ENCODE assay signal across 8 cellular contexts in genomic region chr2:98444436-98445166, GRCh38. TPM values are rescaled to one million over a fixed set of nuclear protein-coding genes. Genes with fewer than 3 reads are reported as not detected.
DNase-seq lines count a peak whose midpoint lies in the region; ATAC-seq, FAIRE-seq and TF ChIP-seq lines count a peak whose summit lies in the region.

Gene INPP4A, plus strand, starts transcription at chr2:98444858. Its CDS starts 75,191 bp downstream, at chr2:98520049.

- peak; percentile 52 for FAIRE-seq in urothelium cell line (lab: Jason Lieb, UNC)

- TF ChIP-seq CTCF in GM12865 (IDR thresholded peaks at IDR 0.05; ENCODE audit: insufficient read depth, low read depth, low read length, missing control alignments): peak; percentile 14
- TF ChIP-seq CTCF in HCT116 (IDR thresholded peaks at IDR 0.05 in 2 of 3, conservative IDR thresholded peaks at IDR 0.05 in 1 of 3; ENCODE audit: borderline replicate concordance in 1 of 3, insufficient read depth in 1 of 3, low read depth in 2 of 3, low read length in 2 of 3): no peak

- TF ChIP-seq RAD21 in HCT116 (IDR thresholded peaks at IDR 0.05; ENCODE audit: low read depth): no peak

- H3K9me3 Mint-ChIP-seq in activated naive CD8-positive, alpha-beta T cell treated with anti-CD3 and anti-CD28 coated beads, Interleukin-2, amount 50 U/mL, for 24 hours: peaks cover 9% of the 10 kb centered on the region

- H3K4me2 ChIP-seq in HCT116 (ENCODE audit: low read length): peak within 1 kb of the TSS; percentile 88

- H3K27ac ChIP-seq in HCT116 (ENCODE audit: low read depth, low read length): peak within 1 kb of the TSS; percentile 51

- H3K36me3 ChIP-seq in HCT116 (ENCODE audit: control insufficient read depth in 1 of 2, insufficient read depth in 2 of 2, low read length in 2 of 2): no peaks in the 10 kb centered on the region
- no peaks in the 10 kb centered on the region for H3K36me3 ChIP-seq in MG63

- peak within 1 kb of the TSS; percentile 74 for H3K4me3 ChIP-seq in GM12865 (ENCODE audit: low read depth, low read length)
- H3K4me3 ChIP-seq in HCT116 (replicated peaks in 1 of 2; ENCODE audit: low read depth in 1 of 2, low read length in 2 of 2): peak within 1 kb of the TSS; percentile 69 to 71
- peak within 1 kb of the TSS; percentile 60 for H3K4me3 ChIP-seq in MG63

- intact Hi-C loops in HCT116 (cut with micrococcal nuclease) (no loop called here), cardiac septum (cut with DNase I) (loop anchor here (2.0 to 10.0 kb wide), 2 partner anchors 118 to 160 kb away; partner anchors contain the start of genes COA5 and UNC50), posterior cingulate gyrus (cut with DNase I) (no loop called here)

- DNase-seq in GM12865 (ENCODE audit: low read depth) (peak; percentile 82), HCT116 (ENCODE audit: low read depth, low spot score) (peak; percentile 21), MG63 (peak; percentile 65), SW480 (ENCODE audit: low spot score) (peak; percentile 75), cardiac septum (ENCODE audit: low spot score) (peak; percentile 89), posterior cingulate gyrus (peak; percentile 50 to 94 (median 70)), urothelium cell line (ENCODE audit: low spot score) (peak; percentile 97)
- DNase-seq in activated naive CD8-positive, alpha-beta T cell treated with anti-CD3 and anti-CD28 coated beads, Interleukin-2, amount 50 U/mL, for 24 hours: peak; percentile 84

- no peaks in the 10 kb centered on the region for H4K20me1 ChIP-seq in HCT116 (ENCODE audit: insufficient read depth)

- H3K9me3 ChIP-seq in HCT116 (ENCODE audit: control insufficient read depth in 1 of 2, insufficient read depth in 1 of 2, low read depth in 1 of 2, low read length in 2 of 2) (no peaks in the 10 kb centered on the region), MG63 (no peaks in the 10 kb centered on the region)

- TF ChIP-seq POLR2A in HCT116 (IDR thresholded peaks at IDR 0.05; ENCODE audit: borderline replicate concordance, extremely low read depth, insufficient read depth, insufficient read length): peak; percentile 72

- peaks cover 10% of the 10 kb centered on the region for H3K36me3 Mint-ChIP-seq in activated naive CD8-positive, alpha-beta T cell treated with anti-CD3 and anti-CD28 coated beads, Interleukin-2, amount 50 U/mL, for 24 hours (ENCODE audit: low read depth)

- ATAC-seq in HCT116: peak; percentile 91
- ATAC-seq in activated naive CD8-positive, alpha-beta T cell treated with anti-CD3 and anti-CD28 coated beads, Interleukin-2, amount 50 U/mL, for 24 hours: peak; percentile 75

- RAD21 ChIA-PET in HCT116 (lab: Charles Lee; ENCODE audit: low non-redundant PET in 1 of 2, low total read pairs in 2 of 2, uncharacterized antibody in 2 of 2, unreplicated experiment in 2 of 2): interaction anchor here in 1 of 2 experiments (0.6 kb wide), 1 partner anchor 544 kb away, joined by 4 read pairs; no protein-coding TSS in a partner anchor

- POLR2A ChIA-PET in HCT116 (lab: Charles Lee): no interaction called here

- peak within 1 kb of the TSS; percentile 95 for H3K4me3 Mint-ChIP-seq in activated naive CD8-positive, alpha-beta T cell treated with anti-CD3 and anti-CD28 coated beads, Interleukin-2, amount 50 U/mL, for 24 hours

- H3K27me3 ChIP-seq in HCT116 (ENCODE audit: insufficient read depth, low read length): no peaks in the 10 kb centered on the region
- no peaks in the 10 kb centered on the region for H3K27me3 ChIP-seq in MG63

- no peaks in the 10 kb centered on the region for H3K9me2 ChIP-seq in HCT116 (ENCODE audit: insufficient read depth)

- CTCF ChIA-PET in HCT116 (lab: Charles Lee): no interaction called here

- peaks cover 39% of the 10 kb centered on the region for H3K79me2 ChIP-seq in HCT116 (ENCODE audit: insufficient read depth, low read length)

- H2AFZ ChIP-seq in HCT116 (ENCODE audit: low read depth, low read length, poor library complexity, severe bottlenecking): peak within 1 kb of the TSS; percentile 63

- peak within 1 kb of the TSS; percentile 67 for H3K9ac ChIP-seq in HCT116 (ENCODE audit: low read length)

- BruUV-seq in HCT116 (replicated peaks; lab: Mats Ljungman, UMichigan): no TSS peak

- H3K27me3 Mint-ChIP-seq in activated naive CD8-positive, alpha-beta T cell treated with anti-CD3 and anti-CD28 coated beads, Interleukin-2, amount 50 U/mL, for 24 hours: no peaks in the 10 kb centered on the region

- peaks cover 5 to 17% of the 10 kb centered on the region in 2 experiments; a peak in 3 of 4 replicates for H3K4me1 ChIP-seq in HCT116 (ENCODE audit: control insufficient read depth in 1 of 2, insufficient read depth in 2 of 2, low read length in 2 of 2)

- H3K4me1 Mint-ChIP-seq in activated naive CD8-positive, alpha-beta T cell treated with anti-CD3 and anti-CD28 coated beads, Interleukin-2, amount 50 U/mL, for 24 hours: peaks cover 53% of the 10 kb centered on the region

- peak within 1 kb of the TSS; percentile 94 for H3K27ac Mint-ChIP-seq in activated naive CD8-positive, alpha-beta T cell treated with anti-CD3 and anti-CD28 coated beads, Interleukin-2, amount 50 U/mL, for 24 hours

TF ChIP-seq in HCT116, 20 proteins besides CTCF, POLR2A, EP300 and RAD21:
- peak; percentile 86 for TF ChIP-seq POLR2AphosphoS5 (IDR thresholded peaks at IDR 0.05; ENCODE audit: low read depth, low read length)
- TF ChIP-seq ELF1 (IDR thresholded peaks at IDR 0.05; ENCODE audit: borderline replicate concordance, low read depth): no peak
- TF ChIP-seq, protein P1, sequence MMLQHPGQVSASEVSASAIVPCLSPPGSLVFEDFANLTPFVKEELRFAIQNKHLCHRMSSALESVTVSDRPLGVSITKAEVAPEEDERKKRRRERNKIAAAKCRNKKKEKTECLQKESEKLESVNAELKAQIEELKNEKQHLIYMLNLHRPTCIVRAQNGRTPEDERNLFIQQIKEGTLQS (IDR thresholded peaks at IDR 0.05): no peak
- TF ChIP-seq EGR1 (IDR thresholded peaks at IDR 0.05; ENCODE audit: low read depth): no peak
- TF ChIP-seq EZH2phosphoT487 (IDR thresholded peaks at IDR 0.05; ENCODE audit: borderline replicate concordance): no peak
- TF ChIP-seq SIN3A (IDR thresholded peaks at IDR 0.05; ENCODE audit: low read depth): no peak
- no peak for TF ChIP-seq SRF (IDR thresholded peaks at IDR 0.05; ENCODE audit: low read depth)
- TF ChIP-seq ZNF274 (IDR thresholded peaks at IDR 0.05; ENCODE audit: low read depth, low read length): no peak
- TF ChIP-seq ZFX (IDR thresholded peaks at IDR 0.05): peak; percentile 78; the same call in 1 of the 2 replicates
- no peak for TF ChIP-seq EZH2 (IDR thresholded peaks at IDR 0.05)
- no peak for TF ChIP-seq CEBPB (IDR thresholded peaks at IDR 0.05; ENCODE audit: low read depth)
- no peak for TF ChIP-seq JUND (IDR thresholded peaks at IDR 0.05)
- TF ChIP-seq CBX3 (IDR thresholded peaks at IDR 0.05; ENCODE audit: low read depth): no peak
- no peak for TF ChIP-seq TCF7L2 (IDR thresholded peaks at IDR 0.05; ENCODE audit: borderline replicate concordance, extremely low read depth, insufficient read depth, insufficient read length)

RNA-seq across cellular contexts. Expression of gene INPP4A, which starts in this region (rescaled TPM):
- total RNA-seq in HCT116 (2021; ENCODE audit: unreplicated experiment) (18.5 TPM), cardiac septum (19.9 TPM)
- polyA plus RNA-seq in HCT116 (2012): 10.7 and 16.0 TPM in 2 replicates
- 8.4 and 12.6 TPM in 2 replicates for total RNA-seq in MG63 (2014; rRNA removed; shearing (Covaris generic); ENCODE audit: low replicate concordance)

Comparison
In these comparisons a context has a peak if more than half of its experiments do, and no peak if none do; other contexts are left out.
1. Peak in every context shown above with its lines: DNase-seq, ATAC-seq, H3K4me3 ChIP-seq and H3K27ac ChIP-seq.
2. DNase-seq: peak in every context shown above with its lines; median percentile 97 in urothelium cell line; 89 in cardiac septum; 84 in activated naive CD8-positive, alpha-beta T cell treated with anti-CD3 and anti-CD28 coated beads, Interleukin-2, amount 50 U/mL, for 24 hours; 82 in GM12865; 75 in SW480; 70 in posterior cingulate gyrus; 65 in MG63; 21 in HCT116.